ENCODE assay signal across 9 cellular contexts in the genomic region with DNA sequence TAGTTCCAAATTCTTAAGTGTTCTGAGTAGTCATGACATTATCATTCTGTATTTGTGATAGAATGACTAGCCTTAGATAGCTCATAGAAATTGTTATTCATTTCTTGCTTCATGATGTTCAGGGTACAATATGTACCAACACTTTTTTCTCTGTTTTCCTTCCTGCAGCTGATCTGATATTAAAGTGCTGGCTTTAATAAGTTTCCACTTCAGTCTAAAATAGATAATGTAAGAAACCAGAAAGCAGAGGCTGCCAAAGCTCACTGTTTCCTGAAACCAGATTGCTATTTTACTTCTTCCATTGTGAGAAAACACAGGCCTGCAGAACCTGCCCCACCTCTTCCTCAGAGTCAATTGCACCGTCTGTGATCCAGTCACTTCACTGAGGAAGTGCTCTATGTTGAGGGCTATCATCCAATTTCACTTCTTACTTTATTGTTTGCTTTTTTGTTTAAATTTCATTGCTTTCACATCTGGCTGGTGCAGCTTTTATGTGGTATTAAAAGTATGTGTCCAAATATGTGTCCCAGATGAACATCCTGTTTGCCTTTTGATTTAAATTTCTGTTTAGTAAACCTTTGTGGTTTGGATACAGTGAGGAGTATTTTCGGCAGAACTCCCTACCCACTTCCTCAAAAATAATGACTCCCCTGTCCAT.
A peak's percentile ranks its signal among the peaks of the same experiment; 100 is the strongest.
DNase-seq lines count a peak whose midpoint lies in the region; ATAC-seq and TF ChIP-seq lines count a peak whose summit lies in the region.
"Had no signal": no experiment of that assay in that cellular context is flagged by ENCODE, and none has a peak within 500 bp of the region (broad histone marks: within the 10 kb centered on the region; RNA-seq: fewer than 3 reads in every experiment).

No MANE protein-coding gene starts in this region.

- H3K9me3 ChIP-seq in esophagus (ENCODE audit: control insufficient read depth in 2 of 2, insufficient read depth in 1 of 2, low read depth in 1 of 2, low read length in 1 of 2) = no peaks in the 10 kb centered on the region

- intact Hi-C loops in activated naive CD4-positive, alpha-beta T cell treated with anti-CD3 and anti-CD28 coated beads for 36 hours (cut with micrococcal nuclease) = no loop called here

- TF ChIP-seq CTCF in osteocyte (IDR thresholded peaks at IDR 0.05) = no peak

- CTCF ChIA-PET in activated naive CD4-positive, alpha-beta T cell treated with anti-CD3 and anti-CD28 coated beads for 36 hours (lab: Charles Lee) = no interaction called here

- no peaks in the 10 kb centered on the region for H3K36me3 ChIP-seq in esophagus (ENCODE audit: control insufficient read depth in 2 of 2, insufficient read depth in 2 of 2, low read length in 1 of 2)

- WGBS in esophagus, 2 donors = 23 to 25% methylated on average over 2 of the region's 2 CpGs

- peak; percentile 10 for DNase-seq in NCI-H2029 treated with DMSO at 0.1 percent for 48 hours (lab: John Stamatoyannopoulos, UW)
- DNase-seq in osteocyte (ENCODE audit: extremely low spot score, unreplicated experiment) = no peak
- DNase-seq in NCI-H2227 treated with DMSO at 0.1 percent for 48 hours (lab: John Stamatoyannopoulos, UW) = no peak
- no peak for DNase-seq in NCI-H187 (lab: John Stamatoyannopoulos, UW)
- no peak for DNase-seq in COLO829 (ENCODE audit: low spot score)
- no peak for DNase-seq in activated naive CD4-positive, alpha-beta T cell treated with anti-CD3 and anti-CD28 coated beads for 36 hours

- peaks cover 0 to 2% of the 10 kb centered on the region in 2 donors for H3K4me1 ChIP-seq in esophagus (ENCODE audit: control insufficient read depth in 2 of 2, insufficient read depth in 2 of 2, low read length in 1 of 2)

- H3K27me3 ChIP-seq in esophagus (ENCODE audit: control insufficient read depth in 1 of 2, insufficient read depth in 2 of 2, low read length in 2 of 2) = no peaks in the 10 kb centered on the region

- peak overlapping the region; percentile 80 for H3K27ac Mint-ChIP-seq in osteocyte (ENCODE audit: unreplicated experiment)
- H3K27ac Mint-ChIP-seq in activated naive CD4-positive, alpha-beta T cell treated with anti-CD3 and anti-CD28 coated beads for 36 hours = no peak overlapping the region

- H3K27ac ChIP-seq in esophagus (ENCODE audit: low read depth in 2 of 2, low read length in 1 of 2) = peak overlapping the region; percentile 29 to 41
- H3K27ac ChIP-seq: KMS-11 had no signal

- peak; percentile 79 for ATAC-seq in GM19438 (IDR thresholded peaks at IDR 0.05; ENCODE audit: low read depth, unreplicated experiment)

- no peak overlapping the region for H3K4me3 ChIP-seq in esophagus (ENCODE audit: low read depth in 1 of 2, low read length in 2 of 2)

- peaks cover 33% of the 10 kb centered on the region for H3K4me1 Mint-ChIP-seq in osteocyte (ENCODE audit: unreplicated experiment)
- no peaks in the 10 kb centered on the region for H3K4me1 Mint-ChIP-seq in activated naive CD4-positive, alpha-beta T cell treated with anti-CD3 and anti-CD28 coated beads for 36 hours (ENCODE audit: low read depth)

- peak overlapping the region; percentile 8 for H3K4me3 Mint-ChIP-seq in osteocyte (ENCODE audit: unreplicated experiment)
- H3K4me3 Mint-ChIP-seq in activated naive CD4-positive, alpha-beta T cell treated with anti-CD3 and anti-CD28 coated beads for 36 hours = no peak overlapping the region

- no peaks in the 10 kb centered on the region for H3K27me3 Mint-ChIP-seq in osteocyte (ENCODE audit: unreplicated experiment)
- H3K27me3 Mint-ChIP-seq in activated naive CD4-positive, alpha-beta T cell treated with anti-CD3 and anti-CD28 coated beads for 36 hours (ENCODE audit: low read depth) = no peaks in the 10 kb centered on the region

- peaks cover 6% of the 10 kb centered on the region for H3K9me3 Mint-ChIP-seq in osteocyte (ENCODE audit: unreplicated experiment)
- no peaks in the 10 kb centered on the region for H3K9me3 Mint-ChIP-seq in activated naive CD4-positive, alpha-beta T cell treated with anti-CD3 and anti-CD28 coated beads for 36 hours

- no peaks in the 10 kb centered on the region for H3K36me3 Mint-ChIP-seq in osteocyte (ENCODE audit: unreplicated experiment)
- H3K36me3 Mint-ChIP-seq in activated naive CD4-positive, alpha-beta T cell treated with anti-CD3 and anti-CD28 coated beads for 36 hours (ENCODE audit: low read depth) = no peaks in the 10 kb centered on the region
